ENCODE assay signal across 9 cellular contexts in genomic region chr11:72585762-72586590, GRCh38.
DNase-seq lines count a peak whose midpoint lies in the region; ATAC-seq and TF ChIP-seq lines count a peak whose summit lies in the region.
"Had no signal": no experiment of that assay in that cellular context is flagged by ENCODE, and none has a peak within 500 bp of the region (broad histone marks: within the 10 kb centered on the region; RNA-seq: fewer than 3 reads in every experiment).

No MANE protein-coding gene starts in this region.

- H2AFZ ChIP-seq in OCI-LY1 (ENCODE audit: low read length) = no peak overlapping the region

- ATAC-seq in esophagus mucosa (peak; percentile 68), GM19023 (IDR thresholded peaks at IDR 0.05; ENCODE audit: unreplicated experiment) (no peak)

- H3K9me3 Mint-ChIP-seq in nephron progenitor cell = no peaks in the 10 kb centered on the region
- H3K9me3 Mint-ChIP-seq: dendritic cell treated with granulocyte-macrophage colony-stimulating factor and Interleukin-4, amounts not matched to agents 40 ng/mL and 50 ng/mL, for 4 days had no signal

- no peaks in the 10 kb centered on the region for H3K79me2 ChIP-seq in OCI-LY1 (ENCODE audit: insufficient read depth, low read length)

- H3K36me3 ChIP-seq in OCI-LY1 (ENCODE audit: insufficient read depth, low read length) (no peaks in the 10 kb centered on the region), suprapubic skin (no peaks in the 10 kb centered on the region)

- H3K4me1 Mint-ChIP-seq in nephron progenitor cell = peaks cover 16% of the 10 kb centered on the region

- no peaks in the 10 kb centered on the region for H3K9me3 ChIP-seq in OCI-LY1 (ENCODE audit: low read length)
- H3K9me3 ChIP-seq in suprapubic skin = no peaks in the 10 kb centered on the region

- H3K27ac ChIP-seq in OCI-LY1 (ENCODE audit: low read depth, low read length, poor library complexity, severe bottlenecking) (no peak overlapping the region), suprapubic skin (no peak overlapping the region)

- no peak overlapping the region for H3K27ac Mint-ChIP-seq in nephron progenitor cell
- H3K27ac Mint-ChIP-seq: dendritic cell treated with granulocyte-macrophage colony-stimulating factor and Interleukin-4, amounts not matched to agents 40 ng/mL and 50 ng/mL, for 4 days had no signal

- DNase-seq in DMS53 treated with DMSO at 0.1 percent for 48 hours (lab: John Stamatoyannopoulos, UW; ENCODE audit: unreplicated experiment) (peak; percentile 91), HUDEP-2 (lab: John Stamatoyannopoulos, UW; ENCODE audit: unreplicated experiment in 76 of 76) (peak in 50 of 76 experiments; percentile 3 to 73 (median 32)), activated T-cell treated with anti-CD3 and anti-CD28 coated beads for 48 hours (ENCODE audit: low read depth) (peak; percentile 31), nephron progenitor cell (peak; percentile 72), suprapubic skin (ENCODE audit: low spot score in 2 of 2) (peak in 1 of 2 donors; percentile 73)

- H4K20me1 ChIP-seq in OCI-LY1 (ENCODE audit: insufficient read depth, low read length) = no peaks in the 10 kb centered on the region

- 26% methylated on average over 18 of the region's 18 CpGs for WGBS in suprapubic skin

- H3K36me3 Mint-ChIP-seq in nephron progenitor cell (ENCODE audit: low read depth) = no peaks in the 10 kb centered on the region

- H3K27me3 Mint-ChIP-seq in nephron progenitor cell (ENCODE audit: low read depth, poor library complexity) = peaks cover 92% of the 10 kb centered on the region

- H3F3A ChIP-seq in OCI-LY1 (ENCODE audit: insufficient read depth, low read length) = no peaks in the 10 kb centered on the region

- H3K27me3 ChIP-seq in OCI-LY1 (ENCODE audit: insufficient read depth, low read length) (peaks cover 15% of the 10 kb centered on the region), suprapubic skin (peaks cover 71% of the 10 kb centered on the region)

- H3K9ac ChIP-seq in OCI-LY1 (ENCODE audit: low read length) = no peak overlapping the region

- no peak for TF ChIP-seq EP300 in suprapubic skin (IDR thresholded peaks at IDR 0.05)

- no peaks in the 10 kb centered on the region for H3K4me1 ChIP-seq in OCI-LY1 (ENCODE audit: insufficient read depth, low read length, severe bottlenecking)
- H3K4me1 ChIP-seq in suprapubic skin = peaks cover 27% of the 10 kb centered on the region

- H3K4me2 ChIP-seq in OCI-LY1 (ENCODE audit: low read length) = no peak overlapping the region

- H3K4me3 Mint-ChIP-seq in nephron progenitor cell = peak overlapping the region; percentile 60
- H3K4me3 Mint-ChIP-seq: dendritic cell treated with granulocyte-macrophage colony-stimulating factor and Interleukin-4, amounts not matched to agents 40 ng/mL and 50 ng/mL, for 4 days had no signal

- TF ChIP-seq CTCF in OCI-LY1 (IDR thresholded peaks at IDR 0.05; ENCODE audit: low read length) = peak; percentile 89
- peak; percentile 92 for TF ChIP-seq CTCF in nephron progenitor cell (IDR thresholded peaks at IDR 0.05)
- TF ChIP-seq CTCF in suprapubic skin (IDR thresholded peaks at IDR 0.05) = peak; percentile 81 to 95

- H3K4me3 ChIP-seq in OCI-LY1 (ENCODE audit: low read depth, low read length, poor library complexity, severe bottlenecking) = no peak overlapping the region
- no peak overlapping the region for H3K4me3 ChIP-seq in suprapubic skin

- no peak for TF ChIP-seq POLR2A in suprapubic skin (IDR thresholded peaks at IDR 0.05)

- no peaks in the 10 kb centered on the region for H3K9me2 ChIP-seq in OCI-LY1 (ENCODE audit: low read depth, low read length)
